24 cellular contexts compared by ENCODE assay signal in genomic region chr14:19729763-19730162, GRCh38. TPM values are rescaled to one million over a fixed set of nuclear protein-coding genes. Genes with fewer than 3 reads are reported as not detected.
A peak's percentile ranks its signal among the peaks of the same experiment; 100 is the strongest.
DNase-seq lines count a peak whose midpoint lies in the region; ATAC-seq, FAIRE-seq and TF ChIP-seq lines count a peak whose summit lies in the region.
"Had no signal": no experiment of that assay in that cellular context is flagged by ENCODE, and none has a peak within 500 bp of the region (broad histone marks: within the 10 kb centered on the region; RNA-seq: fewer than 3 reads in every experiment).

No MANE protein-coding gene starts in this region.

- no peaks in the 10 kb centered on the region for H3K27me3 ChIP-seq in heart left ventricle
- H3K27me3 ChIP-seq: BLaER1 had no signal

- TF ChIP-seq CTCF in heart left ventricle (IDR thresholded peaks at IDR 0.05) = no peak
- TF ChIP-seq CTCF in chondrocyte (IDR thresholded peaks at IDR 0.05) = no peak

- no peak for TF ChIP-seq POLR2A in heart left ventricle (IDR thresholded peaks at IDR 0.05)

- H3K27ac ChIP-seq in heart left ventricle = no peak overlapping the region
- H3K27ac ChIP-seq: BLaER1, HL-60 had no signal

- H3K9me3 Mint-ChIP-seq in chondrocyte (ENCODE audit: low read depth) = peaks cover 29% of the 10 kb centered on the region
- peaks cover 22% of the 10 kb centered on the region for H3K9me3 Mint-ChIP-seq in T-helper 2 cell treated with Interferon-gamma antibody and Interleukin-4, amounts not matched to agents 5 μg/mL and 100 μg/mL, for 36 hours

- H3K4me1 Mint-ChIP-seq in chondrocyte (ENCODE audit: low read depth) = no peaks in the 10 kb centered on the region
- no peaks in the 10 kb centered on the region for H3K4me1 Mint-ChIP-seq in T-helper 2 cell treated with Interferon-gamma antibody and Interleukin-4, amounts not matched to agents 5 μg/mL and 100 μg/mL, for 36 hours (ENCODE audit: low read depth)
- H3K4me1 Mint-ChIP-seq: CD14-positive monocyte; CD4-positive, alpha-beta memory T cell; GM23338 had no signal

- no peaks in the 10 kb centered on the region for H3K27me3 Mint-ChIP-seq in chondrocyte (ENCODE audit: low read depth)
- no peaks in the 10 kb centered on the region for H3K27me3 Mint-ChIP-seq in T-helper 2 cell treated with Interferon-gamma antibody and Interleukin-4, amounts not matched to agents 5 μg/mL and 100 μg/mL, for 36 hours (ENCODE audit: low read depth)

- no peaks in the 10 kb centered on the region for H3K36me3 ChIP-seq in heart left ventricle
- H3K36me3 ChIP-seq: BLaER1 had no signal

- H3K4me3 ChIP-seq in heart left ventricle = no peak overlapping the region
- H3K4me3 ChIP-seq: BLaER1, GM23338 had no signal

- H3K27ac Mint-ChIP-seq in chondrocyte (ENCODE audit: unreplicated experiment) = no peak overlapping the region
- H3K27ac Mint-ChIP-seq in T-helper 2 cell treated with Interferon-gamma antibody and Interleukin-4, amounts not matched to agents 5 μg/mL and 100 μg/mL, for 36 hours = no peak overlapping the region
- H3K27ac Mint-ChIP-seq: CD14-positive monocyte; CD4-positive, alpha-beta memory T cell; GM23338 had no signal

- peak; percentile 76 for FAIRE-seq in urothelium cell line (lab: Jason Lieb, UNC)
- FAIRE-seq: GM12892, H54 had no signal

- no peak for ATAC-seq in Right ventricle myocardium superior (ENCODE audit: poor library complexity)
- ATAC-seq in heart left ventricle = no peak
- ATAC-seq: GM23338 had no signal

- no peaks in the 10 kb centered on the region for H3K4me1 ChIP-seq in heart left ventricle
- H3K4me1 ChIP-seq: BLaER1 had no signal

- intact Hi-C loops in Right ventricle myocardium superior (cut with DNase I) (no loop called here), heart left ventricle (cut with DNase I) (no loop called here)

- WGBS in heart left ventricle, 4 donors = 43 to 66% (median 61%) methylated on average over 1 to 2 of the region's 2 CpGs

- peaks cover 0 to 59% (median 15%) of the 10 kb centered on the region in 12 donors for H3K9me3 ChIP-seq in heart left ventricle

- H3K36me3 Mint-ChIP-seq in chondrocyte (ENCODE audit: low read depth) = no peaks in the 10 kb centered on the region
- no peaks in the 10 kb centered on the region for H3K36me3 Mint-ChIP-seq in T-helper 2 cell treated with Interferon-gamma antibody and Interleukin-4, amounts not matched to agents 5 μg/mL and 100 μg/mL, for 36 hours (ENCODE audit: low read depth)
- H3K36me3 Mint-ChIP-seq: CD14-positive monocyte; CD4-positive, alpha-beta memory T cell had no signal

- peak; percentile 8 for DNase-seq in Right ventricle myocardium superior
- DNase-seq in heart left ventricle = no peak
- peak; percentile 41 for DNase-seq in chondrocyte (ENCODE audit: low spot score)
- peak; percentile 10 for DNase-seq in myocyte (ENCODE audit: low read depth)
- no peak for DNase-seq in urothelium cell line (ENCODE audit: low spot score)
- DNase-seq in SW480 (ENCODE audit: low spot score) = no peak
- no peak for DNase-seq in T-helper 2 cell treated with Interferon-gamma antibody and Interleukin-4, amounts not matched to agents 5 μg/mL and 100 μg/mL, for 36 hours (ENCODE audit: low spot score)
- no peak for DNase-seq in activated naive CD4-positive, alpha-beta T cell treated with anti-CD3 and anti-CD28 coated beads, Interleukin-2, amount 50 U/mL, for 16 hours
- DNase-seq: 8988T; CD4-positive, alpha-beta memory T cell; DMS153; DMS79; GDM1; HCEC 1CT had no signal

- no peak overlapping the region for H3K4me3 Mint-ChIP-seq in chondrocyte (ENCODE audit: unreplicated experiment)
- H3K4me3 Mint-ChIP-seq in T-helper 2 cell treated with Interferon-gamma antibody and Interleukin-4, amounts not matched to agents 5 μg/mL and 100 μg/mL, for 36 hours = no peak overlapping the region
- H3K4me3 Mint-ChIP-seq: CD14-positive monocyte; CD4-positive, alpha-beta memory T cell; GM23338 had no signal

RNA-seq across cellular contexts. Expression of gene OR4Q3, which starts 13.6 kb away (rescaled TPM):
- total RNA-seq in Right ventricle myocardium superior (not detected), heart left ventricle (not detected), chondrocyte (not detected in 3 replicates), myocyte (not detected in 2 replicates)
- polyA plus RNA-seq in heart left ventricle = not detected
- not detected for polyA plus RNA-seq in myocyte (2012)
- total RNA-seq: A673; CD4-positive, alpha-beta memory T cell; Daoy; GM23338; HT1080 had no signal
- polyA plus RNA-seq: AG04450; CD14-positive monocyte; CD4-positive, alpha-beta memory T cell; GM23338 had no signal

RNA-seq across cellular contexts. Expression of gene OR11H2, which starts 16.1 kb away (rescaled TPM):
- not detected for total RNA-seq in Right ventricle myocardium superior
- not detected for total RNA-seq in heart left ventricle
- not detected for polyA plus RNA-seq in heart left ventricle
- not detected in 3 replicates for total RNA-seq in chondrocyte
- total RNA-seq in myocyte = 0.24 TPM in 1 of 2 replicates, not detected in the other
- not detected for polyA plus RNA-seq in myocyte (2012)
- total RNA-seq: A673; CD4-positive, alpha-beta memory T cell; Daoy; GM23338; HT1080 had no signal
- polyA plus RNA-seq: AG04450; CD14-positive monocyte; CD4-positive, alpha-beta memory T cell; GM23338 had no signal

RNA-seq across cellular contexts. Expression of gene OR4M1, which starts 43.5 kb away (rescaled TPM):
- total RNA-seq in Right ventricle myocardium superior (not detected), heart left ventricle (not detected), chondrocyte (not detected in 3 replicates), myocyte (not detected in 2 replicates)
- polyA plus RNA-seq in heart left ventricle = not detected
- polyA plus RNA-seq in myocyte (2012) = not detected
- total RNA-seq: A673; CD4-positive, alpha-beta memory T cell; Daoy; GM23338; HT1080 had no signal
- polyA plus RNA-seq: AG04450; CD14-positive monocyte; CD4-positive, alpha-beta memory T cell; GM23338 had no signal

Comparison
In these comparisons a context has a peak if more than half of its experiments do, and no peak if none do; other contexts are left out.
1. DNase-seq: peak in Right ventricle myocardium superior (single experiment), chondrocyte (single experiment) and myocyte (single experiment); none in heart left ventricle (0 of 5), urothelium cell line (single experiment), SW480 (single experiment), T-helper 2 cell treated with Interferon-gamma antibody and Interleukin-4, amounts not matched to agents 5 μg/mL and 100 μg/mL, for 36 hours (single experiment) and activated naive CD4-positive, alpha-beta T cell treated with anti-CD3 and anti-CD28 coated beads, Interleukin-2, amount 50 U/mL, for 16 hours (single experiment).